ENCODE assay signal across 20 cellular contexts in the genomic region with DNA sequence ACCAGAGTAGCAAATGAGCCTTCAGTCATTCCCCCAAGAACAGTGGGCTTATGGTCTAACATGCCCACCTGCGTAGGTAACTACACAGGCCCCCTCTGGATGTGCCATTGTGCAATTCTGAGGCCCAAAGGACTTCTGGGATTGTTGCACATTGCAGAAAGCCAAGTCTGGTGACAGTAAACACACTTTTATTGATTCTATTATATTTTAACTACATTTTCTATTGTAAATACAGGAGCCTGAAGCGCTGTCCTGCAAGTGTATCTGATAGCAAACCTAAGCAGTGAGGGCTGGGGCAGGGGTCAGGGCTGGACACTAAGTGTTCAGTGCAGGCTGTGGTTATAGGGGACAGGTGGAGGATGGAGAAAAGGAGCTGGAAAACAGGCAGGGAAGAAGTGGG. TPM values are rescaled to one million over a fixed set of nuclear protein-coding genes. Genes with fewer than 3 reads are reported as not detected.
DNase-seq lines count a peak whose midpoint lies in the region; ATAC-seq and TF ChIP-seq lines count a peak whose summit lies in the region.
"Had no signal": no experiment of that assay in that cellular context is flagged by ENCODE, and none has a peak within 500 bp of the region (broad histone marks: within the 10 kb centered on the region; RNA-seq: fewer than 3 reads in every experiment).

No MANE protein-coding gene starts in this region.

- in situ Hi-C loops in G401 (cut with HindIII; ENCODE audit: low sequenced_read_pairs) = no loop called here

- peaks cover 9% of the 10 kb centered on the region for H3K36me3 Mint-ChIP-seq in activated naive CD4-positive, alpha-beta T cell treated with anti-CD3 and anti-CD28 coated beads, Interleukin-2, amount 50 U/mL, for 24 hours
- H3K36me3 Mint-ChIP-seq in memory B cell = peaks cover 39% of the 10 kb centered on the region
- peaks cover 70% of the 10 kb centered on the region for H3K36me3 Mint-ChIP-seq in stimulated activated effector memory CD8-positive, alpha-beta T cell treated with anti-CD3 and anti-CD28 coated beads, Interleukin-12 subunit alpha, Interleukin-12 subunit beta, amount 100 ng/mL, for 72 hours
- H3K36me3 Mint-ChIP-seq in osteocyte (ENCODE audit: unreplicated experiment) = peaks cover 46% of the 10 kb centered on the region

- H3K27ac Mint-ChIP-seq in activated naive CD4-positive, alpha-beta T cell treated with anti-CD3 and anti-CD28 coated beads, Interleukin-2, amount 50 U/mL, for 24 hours = peak overlapping the region; percentile 38
- H3K27ac Mint-ChIP-seq in memory B cell (peak overlapping the region; percentile 7), osteocyte (ENCODE audit: unreplicated experiment) (no peak overlapping the region)
- H3K27ac Mint-ChIP-seq in stimulated activated effector memory CD8-positive, alpha-beta T cell treated with anti-CD3 and anti-CD28 coated beads, Interleukin-12 subunit alpha, Interleukin-12 subunit beta, amount 100 ng/mL, for 72 hours = peak overlapping the region; percentile 54

- DNase-seq in activated naive CD4-positive, alpha-beta T cell (lab: John Stamatoyannopoulos, UW) = no peak
- DNase-seq in memory B cell (ENCODE audit: low spot score in 2 of 2) (no peak), G401 (ENCODE audit: low spot score) (no peak), osteocyte (ENCODE audit: extremely low spot score, unreplicated experiment) (no peak)
- no peak for DNase-seq in stimulated activated effector memory CD8-positive, alpha-beta T cell treated with anti-CD3 and anti-CD28 coated beads, Interleukin-12 subunit alpha, Interleukin-12 subunit beta, amount 100 ng/mL, for 72 hours (ENCODE audit: low spot score in 2 of 2)
- DNase-seq: BE2C; Caco-2; CD4-positive, CD25-positive, alpha-beta regulatory T cell; DMS153; GF-D8; GM23248; HCEC 1CT; KBM-7; NCI-H1417 treated with DMSO at 0.1 percent for 48 hours; NCI-H345; NCI-H524 treated with DMSO at 0.1 percent for 48 hours; SHP77 had no signal

- H3K4me1 Mint-ChIP-seq in activated naive CD4-positive, alpha-beta T cell treated with anti-CD3 and anti-CD28 coated beads, Interleukin-2, amount 50 U/mL, for 24 hours = no peaks in the 10 kb centered on the region
- H3K4me1 Mint-ChIP-seq in memory B cell = peaks cover 5% of the 10 kb centered on the region
- H3K4me1 Mint-ChIP-seq in stimulated activated effector memory CD8-positive, alpha-beta T cell treated with anti-CD3 and anti-CD28 coated beads, Interleukin-12 subunit alpha, Interleukin-12 subunit beta, amount 100 ng/mL, for 72 hours = no peaks in the 10 kb centered on the region
- H3K4me1 Mint-ChIP-seq in osteocyte (ENCODE audit: unreplicated experiment) = no peaks in the 10 kb centered on the region

- ATAC-seq in memory B cell (ENCODE audit: low read depth) = no peak
- no peak for ATAC-seq in stimulated activated effector memory CD8-positive, alpha-beta T cell treated with anti-CD3 and anti-CD28 coated beads, Interleukin-12 subunit alpha, Interleukin-12 subunit beta, amount 100 ng/mL, for 72 hours
- ATAC-seq in GM18505 (IDR thresholded peaks at IDR 0.05; ENCODE audit: unreplicated experiment) = no peak

- no peak for TF ChIP-seq POLR2A in GM18505 (IDR thresholded peaks at IDR 0.05; ENCODE audit: borderline replicate concordance, extremely low read depth, insufficient read depth, insufficient read length)

- H3K4me3 Mint-ChIP-seq in activated naive CD4-positive, alpha-beta T cell treated with anti-CD3 and anti-CD28 coated beads, Interleukin-2, amount 50 U/mL, for 24 hours = no peak overlapping the region
- no peak overlapping the region for H3K4me3 Mint-ChIP-seq in memory B cell
- no peak overlapping the region for H3K4me3 Mint-ChIP-seq in stimulated activated effector memory CD8-positive, alpha-beta T cell treated with anti-CD3 and anti-CD28 coated beads, Interleukin-12 subunit alpha, Interleukin-12 subunit beta, amount 100 ng/mL, for 72 hours
- H3K4me3 Mint-ChIP-seq in osteocyte (ENCODE audit: unreplicated experiment) = no peak overlapping the region
- H3K4me3 Mint-ChIP-seq: CD4-positive, CD25-positive, alpha-beta regulatory T cell had no signal

- H3K27ac ChIP-seq in VCaP = peak overlapping the region; percentile 88
- H3K27ac ChIP-seq: GM23248 had no signal

- TF ChIP-seq CTCF in VCaP (conservative IDR thresholded peaks at IDR 0.05) (no peak), osteocyte (IDR thresholded peaks at IDR 0.05) (no peak)

- H3K27me3 Mint-ChIP-seq in activated naive CD4-positive, alpha-beta T cell treated with anti-CD3 and anti-CD28 coated beads, Interleukin-2, amount 50 U/mL, for 24 hours = no peaks in the 10 kb centered on the region
- H3K27me3 Mint-ChIP-seq in memory B cell (no peaks in the 10 kb centered on the region), osteocyte (ENCODE audit: unreplicated experiment) (no peaks in the 10 kb centered on the region)
- H3K27me3 Mint-ChIP-seq: CD4-positive, CD25-positive, alpha-beta regulatory T cell had no signal

- no peaks in the 10 kb centered on the region for H3K9me3 Mint-ChIP-seq in activated naive CD4-positive, alpha-beta T cell treated with anti-CD3 and anti-CD28 coated beads, Interleukin-2, amount 50 U/mL, for 24 hours
- H3K9me3 Mint-ChIP-seq in memory B cell (no peaks in the 10 kb centered on the region), osteocyte (ENCODE audit: unreplicated experiment) (no peaks in the 10 kb centered on the region)
- H3K9me3 Mint-ChIP-seq in stimulated activated effector memory CD8-positive, alpha-beta T cell treated with anti-CD3 and anti-CD28 coated beads, Interleukin-12 subunit alpha, Interleukin-12 subunit beta, amount 100 ng/mL, for 72 hours = no peaks in the 10 kb centered on the region
- H3K9me3 Mint-ChIP-seq: CD4-positive, CD25-positive, alpha-beta regulatory T cell had no signal

RNA-seq across cellular contexts. Expression of a gene that starts 57.5 kb away (rescaled TPM):
- total RNA-seq in G401 (2014; rRNA removed; shearing (Covaris generic)) = 81.3 and 87.3 TPM in 2 replicates
- 22.4 and 22.5 TPM in 2 replicates for total RNA-seq in osteocyte
